20 cellular contexts compared by ENCODE assay signal in the genomic region with DNA sequence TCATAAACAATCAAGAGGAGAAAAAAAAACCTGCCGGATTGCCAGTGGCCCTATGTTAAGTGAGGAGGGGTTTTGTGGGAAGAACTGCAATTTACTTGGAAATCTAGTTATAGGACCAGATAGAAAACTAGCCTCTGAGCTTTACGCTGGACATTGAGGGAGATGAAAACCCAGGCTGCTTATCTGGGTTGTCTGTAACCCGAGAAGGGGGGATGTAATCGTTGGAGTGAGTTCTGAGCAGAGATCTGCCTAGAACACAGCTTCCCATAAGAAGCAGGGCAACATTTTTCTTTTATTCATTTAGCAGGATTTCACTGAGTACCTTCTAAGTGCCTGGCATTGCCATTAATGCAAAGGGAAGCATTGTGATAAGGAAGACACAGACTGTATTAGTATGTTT.
"Had no signal": no experiment of that assay in that cellular context is flagged by ENCODE, and none has a peak within 500 bp of the region (broad histone marks: within the 10 kb centered on the region; RNA-seq: fewer than 3 reads in every experiment).

No MANE protein-coding gene starts in this region.

- H3K9me3 ChIP-seq: prostate gland, right lobe of liver, testis, transverse colon had no signal

- ATAC-seq: effector memory CD8-positive, alpha-beta T cell; foreskin keratinocyte; left colon; left ventricle myocardium superior; right lobe of liver; stimulated activated naive B cell treated with anti-CD40 and anti-IgM and Interleukin-4, amounts not matched to agents 10 μg/mL and 1 μg/mL and 100 μg/mL, for 72 hours; stimulated activated naive CD8-positive, alpha-beta T cell treated with anti-CD3 and anti-CD28 coated beads, Interleukin-15, amount 100 ng/mL, for 72 hours had no signal

- H3K4me1 ChIP-seq: foreskin keratinocyte had no signal

- H3K27me3 Mint-ChIP-seq: dendritic cell treated with granulocyte-macrophage colony-stimulating factor and Interleukin-4, amounts not matched to agents 40 ng/mL and 50 ng/mL, for 4 days; effector memory CD8-positive, alpha-beta T cell; naive B cell; stimulated activated naive B cell treated with anti-CD40 and anti-IgM and Interleukin-4, amounts not matched to agents 10 μg/mL and 1 μg/mL and 100 μg/mL, for 72 hours; stimulated activated naive CD8-positive, alpha-beta T cell treated with anti-CD3 and anti-CD28 coated beads, Interleukin-15, amount 100 ng/mL, for 72 hours had no signal

- H3K27me3 ChIP-seq: foreskin keratinocyte, right lobe of liver, testis, transverse colon had no signal

- H3K27ac Mint-ChIP-seq: dendritic cell treated with granulocyte-macrophage colony-stimulating factor and Interleukin-4, amounts not matched to agents 40 ng/mL and 50 ng/mL, for 4 days; effector memory CD8-positive, alpha-beta T cell; immature natural killer cell; naive B cell; nephron progenitor cell; stimulated activated naive B cell treated with anti-CD40 and anti-IgM and Interleukin-4, amounts not matched to agents 10 μg/mL and 1 μg/mL and 100 μg/mL, for 72 hours; stimulated activated naive CD8-positive, alpha-beta T cell treated with anti-CD3 and anti-CD28 coated beads, Interleukin-15, amount 100 ng/mL, for 72 hours had no signal

- H3K4me3 Mint-ChIP-seq: dendritic cell treated with granulocyte-macrophage colony-stimulating factor and Interleukin-4, amounts not matched to agents 40 ng/mL and 50 ng/mL, for 4 days; effector memory CD8-positive, alpha-beta T cell; immature natural killer cell; naive B cell; nephron progenitor cell; stimulated activated naive B cell treated with anti-CD40 and anti-IgM and Interleukin-4, amounts not matched to agents 10 μg/mL and 1 μg/mL and 100 μg/mL, for 72 hours; stimulated activated naive CD8-positive, alpha-beta T cell treated with anti-CD3 and anti-CD28 coated beads, Interleukin-15, amount 100 ng/mL, for 72 hours had no signal

- DNase-seq: effector memory CD8-positive, alpha-beta T cell; foreskin keratinocyte; immature natural killer cell; kidney; left colon; left ventricle myocardium superior; mesenchymal stem cell; naive B cell; nephron progenitor cell; right lobe of liver; stimulated activated CD4-positive, alpha-beta T cell treated with anti-CD3 and anti-CD28 coated beads, Interleukin-4, amount 100 ng/mL, for 24 hours; stimulated activated naive B cell treated with anti-CD40 and anti-IgM and Interleukin-4, amounts not matched to agents 10 μg/mL and 1 μg/mL and 100 μg/mL, for 72 hours; stimulated activated naive CD8-positive, alpha-beta T cell treated with anti-CD3 and anti-CD28 coated beads, Interleukin-15, amount 100 ng/mL, for 72 hours; testis; transverse colon had no signal

- H3K9me3 Mint-ChIP-seq: dendritic cell treated with granulocyte-macrophage colony-stimulating factor and Interleukin-4, amounts not matched to agents 40 ng/mL and 50 ng/mL, for 4 days; effector memory CD8-positive, alpha-beta T cell; immature natural killer cell; nephron progenitor cell; stimulated activated naive B cell treated with anti-CD40 and anti-IgM and Interleukin-4, amounts not matched to agents 10 μg/mL and 1 μg/mL and 100 μg/mL, for 72 hours; stimulated activated naive CD8-positive, alpha-beta T cell treated with anti-CD3 and anti-CD28 coated beads, Interleukin-15, amount 100 ng/mL, for 72 hours had no signal

- H3K27ac ChIP-seq: epithelial cell of prostate, foreskin keratinocyte, parathyroid adenoma, prostate gland, right lobe of liver, testis, transverse colon had no signal

- H2AFZ ChIP-seq: parathyroid adenoma had no signal

- H3K4me1 Mint-ChIP-seq: immature natural killer cell; stimulated activated naive CD8-positive, alpha-beta T cell treated with anti-CD3 and anti-CD28 coated beads, Interleukin-15, amount 100 ng/mL, for 72 hours had no signal

- H3K36me3 ChIP-seq: prostate gland, right lobe of liver, transverse colon had no signal

- H3K9ac ChIP-seq: parathyroid adenoma had no signal

- H3K4me3 ChIP-seq: lung, prostate gland, right lobe of liver, testis, transverse colon had no signal
